In genomic region chr7:159166530-159166929, GRCh38 we compare ENCODE assay signal across 22 cellular contexts. TPM values are rescaled to one million over a fixed set of nuclear protein-coding genes. Genes with fewer than 3 reads are reported as not detected.
DNase-seq lines count a peak whose midpoint lies in the region; ATAC-seq, FAIRE-seq and TF ChIP-seq lines count a peak whose summit lies in the region.
"Had no signal": no experiment of that assay in that cellular context is flagged by ENCODE, and none has a peak within 500 bp of the region (broad histone marks: within the 10 kb centered on the region; RNA-seq: fewer than 3 reads in every experiment).

No MANE protein-coding gene starts in this region.

- H2BK15ac ChIP-seq in H1 (ENCODE audit: low read length) = no peak overlapping the region

- peaks cover 8% of the 10 kb centered on the region; the same call in 1 of the 2 replicates for H3K23me2 ChIP-seq in H1 (ENCODE audit: low read depth, low read length)

- H3K23ac ChIP-seq in H1 (ENCODE audit: insufficient read length) = no peak overlapping the region

- H3K27ac ChIP-seq in SJCRH30 (peak overlapping the region; percentile 3; the same call in 1 of the 2 replicates), H1 (ENCODE audit: low read depth, low read length) (no peak overlapping the region)
- no peak overlapping the region for H3K27ac ChIP-seq in naive thymus-derived CD4-positive, alpha-beta T cell (ENCODE audit: low read depth, low read length)

- H3K27ac Mint-ChIP-seq in naive thymus-derived CD4-positive, alpha-beta T cell = no peak overlapping the region
- no peak overlapping the region for H3K27ac Mint-ChIP-seq in CD14-positive monocyte
- H3K27ac Mint-ChIP-seq: CD4-positive, CD25-positive, alpha-beta regulatory T cell; CD8-positive, alpha-beta T cell; GM23338 had no signal

- no peak overlapping the region for H3K4me3 Mint-ChIP-seq in naive thymus-derived CD4-positive, alpha-beta T cell
- no peak overlapping the region for H3K4me3 Mint-ChIP-seq in CD14-positive monocyte
- H3K4me3 Mint-ChIP-seq: CD4-positive, CD25-positive, alpha-beta regulatory T cell; CD8-positive, alpha-beta T cell; GM23338 had no signal

- no peak overlapping the region for H2BK120ac ChIP-seq in H1 (replicated peaks; ENCODE audit: low read depth, low read length)

- H4K20me1 ChIP-seq in H1 (replicated peaks in 1 of 2; ENCODE audit: control insufficient read depth in 1 of 2, insufficient read depth in 2 of 2, low read length in 2 of 2) = peaks cover 0 to 7% of the 10 kb centered on the region in 2 experiments

- FAIRE-seq in HTR-8/SVneo (lab: Jason Lieb, UNC) (peak; percentile 91), H1 (lab: Jason Lieb, UNC) (no peak)

- no peak overlapping the region for H3K9ac ChIP-seq in H1 (replicated peaks in 1 of 4; ENCODE audit: extremely low read depth in 1 of 4, low read depth in 3 of 4, low read length in 3 of 4)

- H3K79me2 ChIP-seq in H1 (ENCODE audit: control insufficient read depth in 1 of 2, insufficient read depth in 2 of 2, low read length in 2 of 2) = no peaks in the 10 kb centered on the region

- no peak for TF ChIP-seq RAD21 in H1 (IDR thresholded peaks at IDR 0.05 in 1 of 2, conservative IDR thresholded peaks at IDR 0.05 in 1 of 2; ENCODE audit: low read depth in 2 of 2, low read length in 2 of 2)

- in situ Hi-C loops in HAP-1 (cut with MboI; ENCODE audit: low sequenced_read_pairs) = no loop called here

- H4K5ac ChIP-seq in H1 (ENCODE audit: insufficient read length, low read depth, low read length) = no peak overlapping the region

- CTCF ChIA-PET in H1 (lab: Charles Lee; ENCODE audit: partially characterized antibody) = no interaction called here
- CTCF ChIA-PET in naive thymus-derived CD4-positive, alpha-beta T cell (lab: Charles Lee) = no interaction called here

- peaks cover 0 to 13% (median 0%) of the 10 kb centered on the region in 11 donors for H3K9me3 Mint-ChIP-seq in naive thymus-derived CD4-positive, alpha-beta T cell
- peaks cover 6 to 27% (median 19%) of the 10 kb centered on the region in 7 donors for H3K9me3 Mint-ChIP-seq in CD14-positive monocyte
- H3K9me3 Mint-ChIP-seq: CD8-positive, alpha-beta T cell had no signal

- peak overlapping the region; percentile 99 for H3K56ac ChIP-seq in H1 (replicated peaks; ENCODE audit: insufficient read length, low read depth, low read length)

- H3K36me3 ChIP-seq in SJCRH30 (no peaks in the 10 kb centered on the region), H1 (ENCODE audit: control insufficient read depth in 2 of 4, insufficient read depth in 4 of 4, low read length in 3 of 4) (no peaks in the 10 kb centered on the region), HAP-1 (replicated peaks) (no peaks in the 10 kb centered on the region)
- no peaks in the 10 kb centered on the region for H3K36me3 ChIP-seq in naive thymus-derived CD4-positive, alpha-beta T cell (ENCODE audit: control insufficient read depth in 2 of 3, insufficient read depth in 3 of 3, low read length in 3 of 3)

- H4K91ac ChIP-seq in H1 (replicated peaks; ENCODE audit: insufficient read length, low read length) = no peak overlapping the region

- no peaks in the 10 kb centered on the region for H3K79me1 ChIP-seq in H1 (ENCODE audit: low read depth, low read length)

- H2BK12ac ChIP-seq in H1 (ENCODE audit: low read depth, low read length) = no peak overlapping the region

- no peak for TF ChIP-seq EP300 in H1 (IDR thresholded peaks at IDR 0.05; ENCODE audit: borderline replicate concordance in 1 of 2, low read depth in 2 of 2, low read length in 2 of 2)

- no peak overlapping the region for H2BK5ac ChIP-seq in H1 (ENCODE audit: low read depth, low read length)

- POLR2A ChIA-PET in H1 (lab: Charles Lee; ENCODE audit: partially characterized antibody) = no interaction called here
- POLR2A ChIA-PET in naive thymus-derived CD4-positive, alpha-beta T cell (lab: Charles Lee) = no interaction called here

- intact Hi-C loops in naive thymus-derived CD4-positive, alpha-beta T cell (cut with micrococcal nuclease) = no loop called here
- intact Hi-C loops in CD14-positive monocyte (cut with micrococcal nuclease) = no loop called here

- whole genome bisulfite sequencing in H1 (ENCODE audit: extremely low coverage in 1 of 2, insufficient coverage in 1 of 2, insufficient read length in 1 of 2, insufficient replicate concordance in 2 of 2, low coverage in 1 of 2, low lambda C conversion rate in 2 of 2, missing lambda C conversion rate in 1 of 2), 2 experiments = 51% methylated on average over 3 of the region's 3 CpGs; no CpG with 5 or more reads in 1 of the 2 experiments

- H2AK5ac ChIP-seq in H1 (ENCODE audit: low read depth, low read length) = no peak overlapping the region; the same call in 1 of the 2 replicates

- H3K9me3 ChIP-seq in SJCRH30 (replicated peaks) (peaks cover 2% of the 10 kb centered on the region), H1 (ENCODE audit: insufficient read depth in 2 of 2, low read depth in 1 of 2, low read length in 1 of 2) (peaks cover 25 to 34% of the 10 kb centered on the region in 2 experiments), HAP-1 (no peaks in the 10 kb centered on the region)
- H3K9me3 ChIP-seq in naive thymus-derived CD4-positive, alpha-beta T cell (ENCODE audit: control insufficient read depth in 2 of 3, low read length in 3 of 3) = no peaks in the 10 kb centered on the region

- no peak overlapping the region for H3K14ac ChIP-seq in H1 (ENCODE audit: insufficient read length)

- no peak overlapping the region for H3K18ac ChIP-seq in H1 (ENCODE audit: extremely low read depth, low read length)

- peak; percentile 3 for ATAC-seq in naive thymus-derived CD4-positive, alpha-beta T cell
- ATAC-seq: CD8-positive, alpha-beta T cell; GM12878; GM23338; HCT116 had no signal

- TF ChIP-seq POLR2A in H1 (IDR thresholded peaks at IDR 0.05; ENCODE audit: control extremely low read depth in 1 of 2, low read depth in 2 of 2, low read length in 2 of 2) = no peak

- H3K4me3 ChIP-seq in SJCRH30 = no peak overlapping the region
- H3K4me3 ChIP-seq in H1 (ENCODE audit: extremely low read depth in 1 of 4, insufficient read depth in 2 of 4, low read depth in 3 of 4, low read length in 4 of 4) = no peak overlapping the region
- H3K4me3 ChIP-seq in naive thymus-derived CD4-positive, alpha-beta T cell (ENCODE audit: low read length) = no peak overlapping the region
- no peak overlapping the region for H3K4me3 ChIP-seq in HAP-1
- H3K4me3 ChIP-seq: GM12878, GM23338 had no signal

- H3K36me3 Mint-ChIP-seq in naive thymus-derived CD4-positive, alpha-beta T cell = no peaks in the 10 kb centered on the region
- no peaks in the 10 kb centered on the region for H3K36me3 Mint-ChIP-seq in CD14-positive monocyte
- H3K36me3 Mint-ChIP-seq: CD4-positive, CD25-positive, alpha-beta regulatory T cell; CD8-positive, alpha-beta T cell had no signal

- DNase-seq in HTR-8/SVneo (ENCODE audit: insufficient read length, low spot score) = no peak
- no peak for DNase-seq in SJCRH30
- no peak for DNase-seq in H1 (ENCODE audit: low read depth in 1 of 2, low spot score in 2 of 2)
- no peak for DNase-seq in naive thymus-derived CD4-positive, alpha-beta T cell
- DNase-seq in HAP-1 (ENCODE audit: low spot score in 2 of 2) = no peak
- DNase-seq in GOT3 (lab: John Stamatoyannopoulos, UW) = no peak
- DNase-seq in activated CD4-positive, alpha-beta T cell treated with anti-CD3 and anti-CD28 coated beads for 1 hour = no peak
- no peak for DNase-seq in CD14-positive monocyte (ENCODE audit: low spot score)
- DNase-seq: C1 segment of cervical spinal cord; Caco-2; CD4-positive, CD25-positive, alpha-beta regulatory T cell; CD8-positive, alpha-beta T cell; DMS153; EL; GDM1; H7 had no signal

- H4K8ac ChIP-seq in H1 (ENCODE audit: extremely low read depth, insufficient read depth, low read length) = no peak overlapping the region

- H3K4me2 ChIP-seq in H1 (ENCODE audit: insufficient read depth in 1 of 2, low read depth in 2 of 2, low read length in 2 of 2) = no peak overlapping the region
- H3K4me2 ChIP-seq: GM23338 had no signal

- no peak overlapping the region for H3K4ac ChIP-seq in H1 (replicated peaks; ENCODE audit: insufficient read length, low read depth, low read length)

- TF ChIP-seq CTCF in H1 (IDR thresholded peaks at IDR 0.05; ENCODE audit: control extremely low read depth in 1 of 3, insufficient read depth in 1 of 3, low read depth in 1 of 3, low read length in 3 of 3) (no peak), CD14-positive monocyte (IDR thresholded peaks at IDR 0.05) (no peak)

- peaks cover 6% of the 10 kb centered on the region for H3K4me1 ChIP-seq in SJCRH30
- H3K4me1 ChIP-seq in H1 (replicated peaks in 1 of 4; ENCODE audit: control insufficient read depth in 3 of 4, insufficient read depth in 4 of 4, low read length in 3 of 4) = no peaks in the 10 kb centered on the region
- no peaks in the 10 kb centered on the region for H3K4me1 ChIP-seq in naive thymus-derived CD4-positive, alpha-beta T cell (ENCODE audit: control insufficient read depth in 2 of 2, insufficient read depth in 2 of 2, low read length in 2 of 2)
- H3K4me1 ChIP-seq in HAP-1 = no peaks in the 10 kb centered on the region
- H3K4me1 ChIP-seq: Caco-2 had no signal

- no peaks in the 10 kb centered on the region for H3K4me1 Mint-ChIP-seq in naive thymus-derived CD4-positive, alpha-beta T cell
- no peaks in the 10 kb centered on the region for H3K4me1 Mint-ChIP-seq in CD14-positive monocyte
- H3K4me1 Mint-ChIP-seq: CD4-positive, CD25-positive, alpha-beta regulatory T cell; GM23338 had no signal

- H3K27me3 ChIP-seq in SJCRH30 = no peaks in the 10 kb centered on the region
- H3K27me3 ChIP-seq in H1 (replicated peaks in 1 of 4; ENCODE audit: control insufficient read depth in 3 of 4, extremely low read depth in 1 of 4, insufficient read depth in 3 of 4, low read length in 3 of 4) = no peaks in the 10 kb centered on the region
- no peaks in the 10 kb centered on the region for H3K27me3 ChIP-seq in naive thymus-derived CD4-positive, alpha-beta T cell (ENCODE audit: control insufficient read depth in 2 of 2, insufficient read depth in 2 of 2, low read length in 2 of 2)
- no peaks in the 10 kb centered on the region for H3K27me3 ChIP-seq in HAP-1 (ENCODE audit: low read depth)

- peaks cover 0 to 10% (median 0%) of the 10 kb centered on the region in 5 donors for H3K27me3 Mint-ChIP-seq in naive thymus-derived CD4-positive, alpha-beta T cell
- H3K27me3 Mint-ChIP-seq in CD14-positive monocyte (ENCODE audit: low read depth in 3 of 3) = no peaks in the 10 kb centered on the region
- H3K27me3 Mint-ChIP-seq: CD4-positive, CD25-positive, alpha-beta regulatory T cell had no signal

- H2AFZ ChIP-seq in H1 (ENCODE audit: low read length) = no peak overlapping the region
- H2AFZ ChIP-seq: GM23338 had no signal

- H2BK20ac ChIP-seq in H1 (ENCODE audit: low read length) = no peak overlapping the region

RNA-seq across cellular contexts. Expression of gene VIPR2, which starts 21.9 kb away (rescaled TPM):
- 9.6 and 10.2 TPM in 2 replicates for total RNA-seq in SJCRH30 (2014; rRNA removed; shearing (Covaris generic))
- 2.4 and 3.1 TPM in 2 replicates for total RNA-seq in H1 (2021; fragmentation: NEBNext Ultra II Directional; extraction: Animal tissue kit (Norgen Biotek cat#: 25700))
- 6.3 and 10.9 TPM in 2 replicates for polyA plus RNA-seq in H1 (2011; rRNA removed)
- 5.6 TPM for polyA plus RNA-seq in H1 (2011; cell fraction: cytosol; rRNA removed)
- polyA plus RNA-seq in H1 (2011; cell fraction: nucleus; rRNA removed) = 18.0 TPM
- polyA plus RNA-seq in H1 (2012, experiment 1 of 2) = 2.4 to 3.1 TPM (median 2.7 TPM) in 4 replicates
- polyA plus RNA-seq in H1 (2012, experiment 2 of 2) = 2.0 TPM
- 1.1 TPM for polyA plus RNA-seq in H1 (2013, experiment 1 of 2)
- polyA plus RNA-seq in H1 (2013, experiment 2 of 2) = 1.0 TPM
- 7.9 and 10.8 TPM in 2 replicates for polyA minus RNA-seq in H1 (2011; rRNA and poly(A)+ RNA removed)
- polyA minus RNA-seq in H1 (2011; cell fraction: cytosol; rRNA and poly(A)+ RNA removed) = 2.7 TPM
- polyA minus RNA-seq in H1 (2011; cell fraction: nucleus; rRNA and poly(A)+ RNA removed) = 8.9 TPM
- total RNA-seq in naive thymus-derived CD4-positive, alpha-beta T cell = 1 to 10 TPM in 1 of 5 experiments, under 1 TPM in 2, not detected in 2; 0.27 to 1.3 (median 0.98) TPM
- not detected for polyA plus RNA-seq in naive thymus-derived CD4-positive, alpha-beta T cell
- not detected for polyA plus RNA-seq in CD14-positive monocyte
- total RNA-seq: A172; A673; Caco-2; CD4-positive, CD25-positive, alpha-beta regulatory T cell; GM12878 had no signal
- polyA plus RNA-seq: BJ; CD4-positive, CD25-positive, alpha-beta regulatory T cell; GM12878 had no signal
